In the genomic region with DNA sequence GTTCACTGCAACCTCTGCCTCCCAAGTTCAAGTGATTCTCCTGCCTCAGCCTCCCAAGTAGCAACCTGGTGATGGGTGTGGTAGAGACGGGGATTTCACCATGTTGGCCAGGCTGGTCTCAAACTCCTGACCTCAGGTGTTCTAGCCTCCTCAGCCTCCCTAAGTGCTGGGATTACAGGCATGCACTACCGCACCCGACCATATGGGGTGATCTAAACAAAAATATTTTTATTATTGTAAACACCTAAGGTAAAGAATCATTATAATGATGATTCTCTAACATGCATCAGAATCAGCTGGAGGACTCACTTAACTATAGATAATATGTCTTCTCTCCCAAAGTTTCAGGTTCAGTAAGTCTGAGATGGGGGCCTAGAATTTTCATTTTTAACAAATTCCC, we compare ENCODE assay signal across 22 cellular contexts.
A peak's percentile ranks its signal among the peaks of the same experiment; 100 is the strongest.
DNase-seq lines count a peak whose midpoint lies in the region; ATAC-seq and TF ChIP-seq lines count a peak whose summit lies in the region.
"Had no signal": no experiment of that assay in that cellular context is flagged by ENCODE, and none has a peak within 500 bp of the region (broad histone marks: within the 10 kb centered on the region; RNA-seq: fewer than 3 reads in every experiment).

No MANE protein-coding gene starts in this region.

- no peak overlapping the region for H3K27ac Mint-ChIP-seq in HFFc6
- H3K27ac Mint-ChIP-seq: B cell; CD14-positive monocyte; CD8-positive, alpha-beta memory T cell; GM23338 had no signal

- no peak overlapping the region for H3K4me2 ChIP-seq in DND-41 (ENCODE audit: insufficient read depth, low read length)
- H3K4me2 ChIP-seq: GM23338 had no signal

- TF ChIP-seq CTCF in DND-41 (IDR thresholded peaks at IDR 0.05; ENCODE audit: borderline replicate concordance, extremely low read depth, low read length, poor library complexity, severe bottlenecking), result peak; percentile 6
- TF ChIP-seq CTCF in HFFc6 (IDR thresholded peaks at IDR 0.05), result peak; percentile 27
- peak; percentile 6 for TF ChIP-seq CTCF in epithelial cell of esophagus (IDR thresholded peaks at IDR 0.05; ENCODE audit: insufficient read depth, low read depth, low read length, missing control alignments)

- H3K4me1 Mint-ChIP-seq in HFFc6 (ENCODE audit: low read depth), result no peaks in the 10 kb centered on the region
- H3K4me1 Mint-ChIP-seq: B cell; CD14-positive monocyte; CD8-positive, alpha-beta memory T cell; GM23338 had no signal

- H3K4me1 ChIP-seq in DND-41 (ENCODE audit: insufficient read depth, low read length), result no peaks in the 10 kb centered on the region
- H3K4me1 ChIP-seq: HAP-1 had no signal

- no peak overlapping the region for H2AFZ ChIP-seq in DND-41 (ENCODE audit: low read depth, low read length)
- H2AFZ ChIP-seq: GM23338 had no signal

- H3K27me3 Mint-ChIP-seq in HFFc6 (ENCODE audit: insufficient read depth), result peaks cover 3% of the 10 kb centered on the region; the same call in 1 of the 2 replicates
- H3K27me3 Mint-ChIP-seq: B cell had no signal

- peaks cover 3% of the 10 kb centered on the region for H3K9me3 ChIP-seq in DND-41 (ENCODE audit: insufficient read depth, low read length, severe bottlenecking)
- H3K9me3 ChIP-seq: HAP-1 had no signal

- DNase-seq in DND-41, result no peak
- no peak for DNase-seq in HFFc6
- no peak for DNase-seq in epithelial cell of esophagus (ENCODE audit: low read depth)
- no peak for DNase-seq in hippocampal formation (lab: John Stamatoyannopoulos, UW)
- DNase-seq in SKM-1 treated with dmso at 0.1 percent for 144 hours (lab: John Stamatoyannopoulos, UW; ENCODE audit: unreplicated experiment), result no peak
- no peak for DNase-seq in NCI-H510A treated with DMSO at 0.1 percent for 48 hours (lab: John Stamatoyannopoulos, UW)
- DNase-seq: CD8-positive, alpha-beta memory T cell; DMS 273 treated with DMSO at 0.1 percent for 48 hours; Kasumi-1; NCI-H1105 treated with DMSO at 0.1 percent for 48 hours; NCI-H146; NCI-H1930; NCI-H2107; NCI-H524 treated with DMSO at 0.1 percent for 48 hours; NCI-H774 had no signal

- H3K36me3 ChIP-seq in DND-41 (ENCODE audit: insufficient read depth, low read length), result no peaks in the 10 kb centered on the region
- H3K36me3 ChIP-seq: HAP-1 had no signal

- no peaks in the 10 kb centered on the region for H3K79me2 ChIP-seq in DND-41 (ENCODE audit: insufficient read depth, low read length)

- H3K9ac ChIP-seq in DND-41 (ENCODE audit: low read depth, low read length), result no peak overlapping the region

- H3K9me3 Mint-ChIP-seq in HFFc6, result peaks cover 55% of the 10 kb centered on the region

- no peaks in the 10 kb centered on the region for H3K36me3 Mint-ChIP-seq in HFFc6 (ENCODE audit: low read depth)
- H3K36me3 Mint-ChIP-seq: CD14-positive monocyte had no signal

- no peak for ATAC-seq in DND-41 (ENCODE audit: insufficient read depth, low read depth)
- ATAC-seq in GM19324 (IDR thresholded peaks at IDR 0.05; ENCODE audit: low FRiP score, unreplicated experiment), result no peak
- ATAC-seq: GM23338, K562, SK-N-SH treated with all-trans-retinoic acid at 6 μM for 48 hours had no signal

- H4K20me1 ChIP-seq in DND-41 (ENCODE audit: insufficient read depth, low read length), result no peaks in the 10 kb centered on the region

- H3K27ac ChIP-seq in DND-41 (ENCODE audit: low read length), result no peak overlapping the region

- H3K4me3 Mint-ChIP-seq in HFFc6, result no peak overlapping the region
- H3K4me3 Mint-ChIP-seq: B cell; CD14-positive monocyte; CD8-positive, alpha-beta memory T cell; GM23338 had no signal

- no peaks in the 10 kb centered on the region for H3K27me3 ChIP-seq in DND-41 (ENCODE audit: insufficient read depth, low read length, poor library complexity)

- H3K4me3 ChIP-seq in DND-41 (ENCODE audit: low read depth in 1 of 2, low read length in 2 of 2), result no peak overlapping the region
- no peak overlapping the region for H3K4me3 ChIP-seq in epithelial cell of esophagus (ENCODE audit: low read length)
- H3K4me3 ChIP-seq: GM23338, HAP-1, K562 had no signal
